14 cellular contexts compared by ENCODE assay signal in the genomic region with DNA sequence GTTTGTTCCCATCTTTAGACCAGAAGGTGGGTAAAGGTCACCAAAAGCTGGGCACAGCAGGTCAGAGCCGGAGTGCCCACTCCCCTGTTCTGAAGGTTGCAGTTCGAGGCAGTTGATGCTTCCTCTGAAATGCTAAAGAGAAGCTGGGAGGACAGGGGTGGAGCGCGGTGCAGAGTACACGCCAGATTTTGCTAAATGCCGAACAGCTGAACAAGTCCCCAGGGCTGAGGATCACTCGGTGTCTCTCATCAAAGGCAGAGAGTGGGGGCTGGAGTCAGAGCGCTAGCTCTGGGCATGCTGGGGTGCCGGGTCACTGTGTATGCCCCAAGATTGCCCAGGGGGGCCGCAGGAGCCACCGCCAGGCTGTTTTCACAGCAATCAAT.
DNase-seq lines count a peak whose midpoint lies in the region; ATAC-seq lines count a peak whose summit lies in the region.
"Had no signal": no experiment of that assay in that cellular context is flagged by ENCODE, and none has a peak within 500 bp of the region (broad histone marks: within the 10 kb centered on the region; RNA-seq: fewer than 3 reads in every experiment).

No MANE protein-coding gene starts in this region.

- peak; percentile 47 for DNase-seq in DMS 273 (lab: John Stamatoyannopoulos, UW; ENCODE audit: unreplicated experiment)
- DNase-seq in DMS 273 treated with DMSO at 0.1 percent for 48 hours (lab: John Stamatoyannopoulos, UW) = no peak
- DNase-seq in NCI-H2171 (lab: John Stamatoyannopoulos, UW) = peak; percentile 40
- DNase-seq in retina = peak; percentile 74
- DNase-seq in activated CD4-positive, alpha-beta T cell treated with anti-CD3 and anti-CD28 coated beads, Interleukin-2, amount 50 U/mL, for 1 hour = no peak
- DNase-seq in foreskin melanocyte = no peak
- DNase-seq: adrenal gland; effector CD4-positive, alpha-beta T cell; GF-D8; NCI-H748 treated with DMSO at 0.1 percent for 48 hours; spleen; T-cell had no signal

- ATAC-seq in esophagus mucosa = peak; percentile 16
- ATAC-seq in activated CD4-positive, CD25-positive, alpha-beta regulatory T cell treated with anti-CD3 and anti-CD28 coated beads, Interleukin-2, amount 50 U/mL, for 24 hours = no peak

Comparison
In these comparisons a context has a peak if more than half of its experiments do, and no peak if none do; other contexts are left out.
1. DNase-seq: peak in DMS 273 (single experiment), NCI-H2171 (single experiment) and retina (single experiment); none in DMS 273 treated with DMSO at 0.1 percent for 48 hours (single experiment), activated CD4-positive, alpha-beta T cell treated with anti-CD3 and anti-CD28 coated beads, Interleukin-2, amount 50 U/mL, for 1 hour (single experiment) and foreskin melanocyte (single experiment).